9 cellular contexts compared by ENCODE assay signal in the genomic region with DNA sequence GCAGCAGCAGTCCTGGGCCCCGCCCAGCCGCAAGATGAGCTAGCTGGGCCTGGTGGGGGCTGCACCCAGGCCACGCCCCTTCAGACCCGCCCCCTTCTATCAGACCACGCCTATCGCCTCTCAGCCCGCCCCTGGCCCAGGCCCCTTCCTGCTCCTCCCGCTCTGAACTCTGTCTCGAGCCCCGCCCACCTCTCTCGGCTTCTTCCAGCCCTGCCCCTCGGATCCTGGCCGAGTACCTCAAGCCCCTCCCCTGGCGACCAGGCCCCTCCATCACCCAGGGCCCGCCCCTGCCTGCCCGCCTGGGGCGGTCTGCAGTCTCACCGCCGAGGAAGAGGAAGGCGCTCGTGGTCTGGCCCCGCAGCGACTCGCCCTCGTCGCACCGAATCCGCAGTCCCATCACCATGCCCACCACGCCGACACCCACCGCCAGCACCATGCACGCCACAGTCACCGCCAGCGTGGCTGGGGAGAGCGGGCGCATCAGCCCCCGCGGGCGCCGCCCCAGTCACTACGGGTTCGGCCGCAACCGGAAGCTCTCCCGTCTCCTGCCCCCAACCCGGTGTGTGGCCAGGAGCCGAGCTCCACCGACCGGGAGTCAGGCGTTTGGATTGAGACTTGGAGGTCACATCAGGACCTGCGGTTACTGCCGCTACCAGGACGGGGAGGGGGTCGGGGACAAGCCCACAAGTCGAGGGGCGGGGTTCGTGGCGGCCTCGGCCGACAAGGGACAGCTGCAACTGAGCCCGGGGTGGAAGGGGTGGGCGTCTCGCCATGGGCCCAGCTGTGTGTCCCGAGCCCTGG. TPM values are rescaled to one million over a fixed set of nuclear protein-coding genes. Genes with fewer than 3 reads are reported as not detected.
DNase-seq lines count a peak whose midpoint lies in the region; ATAC-seq and TF ChIP-seq lines count a peak whose summit lies in the region.
"Had no signal": no experiment of that assay in that cellular context is flagged by ENCODE, and none has a peak within 500 bp of the region (broad histone marks: within the 10 kb centered on the region; RNA-seq: fewer than 3 reads in every experiment).

No MANE protein-coding gene starts in this region.

- peak; percentile 99 to 100 for DNase-seq in activated T-cell treated with anti-CD3 and anti-CD28 coated beads, Interleukin-2, amount 50 U/mL, for 48 hours
- DNase-seq in stimulated activated CD8-positive, alpha-beta memory T cell treated with anti-CD3 and anti-CD28 coated beads, Interleukin-7, amount 100 ng/mL, for 24 hours (ENCODE audit: low read depth) = peak; percentile 97

- H3K36me3 ChIP-seq in BLaER1 (no peaks in the 10 kb centered on the region), muscle layer of duodenum (ENCODE audit: control insufficient read depth in 1 of 2, insufficient read depth in 2 of 2, low read length in 2 of 2) (no peaks in the 10 kb centered on the region)

- H3K4me2 ChIP-seq in BLaER1 = peak overlapping the region; percentile 100

- peak; percentile 74 for ATAC-seq in GM19328 (IDR thresholded peaks at IDR 0.05; ENCODE audit: unreplicated experiment)
- peak; percentile 42 for ATAC-seq in HG03469 (IDR thresholded peaks at IDR 0.05; ENCODE audit: unreplicated experiment)
- ATAC-seq in esophagus mucosa = peak; percentile 93

- H3K4me3 ChIP-seq in BLaER1 (peak overlapping the region; percentile 83), muscle layer of duodenum (ENCODE audit: low read depth in 1 of 2, low read length in 2 of 2) (peak overlapping the region; percentile 86 to 89)

- H3K9me3 ChIP-seq in BLaER1 (no peaks in the 10 kb centered on the region), muscle layer of duodenum (ENCODE audit: control insufficient read depth in 1 of 2, low read length in 2 of 2) (no peaks in the 10 kb centered on the region)

- H3K9ac ChIP-seq in BLaER1 = peak overlapping the region; percentile 85

- H3K27ac ChIP-seq in BLaER1 = peak overlapping the region; percentile 89
- H3K27ac ChIP-seq in muscle layer of duodenum (ENCODE audit: low read length) = peak overlapping the region; percentile 96

- no peaks in the 10 kb centered on the region for H4K20me1 ChIP-seq in BLaER1

- peaks cover 77% of the 10 kb centered on the region for H3K4me1 ChIP-seq in BLaER1
- H3K4me1 ChIP-seq in muscle layer of duodenum (ENCODE audit: control insufficient read depth in 1 of 2, insufficient read depth in 2 of 2, low read length in 2 of 2) = peaks cover 0 to 24% of the 10 kb centered on the region in 2 donors

- H3K27me3 ChIP-seq in BLaER1 (no peaks in the 10 kb centered on the region), muscle layer of duodenum (ENCODE audit: low read depth, low read length) (no peaks in the 10 kb centered on the region)

TF ChIP-seq in PFSK-1, 5 proteins besides CTCF, POLR2A, EP300 and RAD21:
- TF ChIP-seq, protein P1, sequence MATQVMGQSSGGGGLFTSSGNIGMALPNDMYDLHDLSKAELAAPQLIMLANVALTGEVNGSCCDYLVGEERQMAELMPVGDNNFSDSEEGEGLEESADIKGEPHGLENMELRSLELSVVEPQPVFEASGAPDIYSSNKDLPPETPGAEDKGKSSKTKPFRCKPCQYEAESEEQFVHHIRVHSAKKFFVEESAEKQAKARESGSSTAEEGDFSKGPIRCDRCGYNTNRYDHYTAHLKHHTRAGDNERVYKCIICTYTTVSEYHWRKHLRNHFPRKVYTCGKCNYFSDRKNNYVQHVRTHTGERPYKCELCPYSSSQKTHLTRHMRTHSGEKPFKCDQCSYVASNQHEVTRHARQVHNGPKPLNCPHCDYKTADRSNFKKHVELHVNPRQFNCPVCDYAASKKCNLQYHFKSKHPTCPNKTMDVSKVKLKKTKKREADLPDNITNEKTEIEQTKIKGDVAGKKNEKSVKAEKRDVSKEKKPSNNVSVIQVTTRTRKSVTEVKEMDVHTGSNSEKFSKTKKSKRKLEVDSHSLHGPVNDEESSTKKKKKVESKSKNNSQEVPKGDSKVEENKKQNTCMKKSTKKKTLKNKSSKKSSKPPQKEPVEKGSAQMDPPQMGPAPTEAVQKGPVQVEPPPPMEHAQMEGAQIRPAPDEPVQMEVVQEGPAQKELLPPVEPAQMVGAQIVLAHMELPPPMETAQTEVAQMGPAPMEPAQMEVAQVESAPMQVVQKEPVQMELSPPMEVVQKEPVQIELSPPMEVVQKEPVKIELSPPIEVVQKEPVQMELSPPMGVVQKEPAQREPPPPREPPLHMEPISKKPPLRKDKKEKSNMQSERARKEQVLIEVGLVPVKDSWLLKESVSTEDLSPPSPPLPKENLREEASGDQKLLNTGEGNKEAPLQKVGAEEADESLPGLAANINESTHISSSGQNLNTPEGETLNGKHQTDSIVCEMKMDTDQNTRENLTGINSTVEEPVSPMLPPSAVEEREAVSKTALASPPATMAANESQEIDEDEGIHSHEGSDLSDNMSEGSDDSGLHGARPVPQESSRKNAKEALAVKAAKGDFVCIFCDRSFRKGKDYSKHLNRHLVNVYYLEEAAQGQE (IDR thresholded peaks at IDR 0.05; ENCODE audit: insufficient read depth in 1 of 2, low read depth in 2 of 2, low read length in 2 of 2) = 0 out of 4 replicates have a peak, but pooled peaks of 1 of the 2 experiments have one; percentile 31
- TF ChIP-seq FOXP2 (optimal IDR thresholded peaks at IDR 0.05; ENCODE audit: borderline replicate concordance, extremely low read depth, extremely low read length, insufficient read depth) = no peak
- TF ChIP-seq TAF1 (IDR thresholded peaks at IDR 0.05; ENCODE audit: borderline replicate concordance, insufficient read depth, low read length) = no peak
- TF ChIP-seq POLR2AphosphoS5 (IDR thresholded peaks at IDR 0.05; ENCODE audit: low read depth, low read length) = peak; percentile 85
- no peak for TF ChIP-seq SIN3A (IDR thresholded peaks at IDR 0.05; ENCODE audit: borderline replicate concordance, insufficient read depth, low read length)

RNA-seq across cellular contexts. Expression of a gene that starts 1.0 kb away (rescaled TPM):
- 2.5 TPM for polyA plus RNA-seq in PFSK-1 (2012; ENCODE audit: insufficient read length, low read depth)
- 1.1 TPM for total RNA-seq in esophagus mucosa
- total RNA-seq: subcutaneous adipose tissue had no signal

RNA-seq across cellular contexts. Expression of a gene that starts 1.6 kb away (rescaled TPM):
- polyA plus RNA-seq in PFSK-1 (2012; ENCODE audit: insufficient read length, low read depth) = 192 TPM
- total RNA-seq in esophagus mucosa = 142 TPM

RNA-seq across cellular contexts. Expression of a gene that starts 4.7 kb away (rescaled TPM):
- not detected for polyA plus RNA-seq in PFSK-1 (2012; ENCODE audit: insufficient read length, low read depth)
- total RNA-seq in esophagus mucosa = not detected

RNA-seq across cellular contexts. Expression of a gene that starts 20.0 kb away (rescaled TPM):
- not detected for polyA plus RNA-seq in PFSK-1 (2012; ENCODE audit: insufficient read length, low read depth)
- total RNA-seq in esophagus mucosa = not detected
- total RNA-seq: subcutaneous adipose tissue had no signal

RNA-seq across cellular contexts. Expression of a gene that starts 22.6 kb away (rescaled TPM):
- polyA plus RNA-seq in PFSK-1 (2012; ENCODE audit: insufficient read length, low read depth) = not detected
- not detected for total RNA-seq in esophagus mucosa
- total RNA-seq: subcutaneous adipose tissue had no signal

Comparison
In these comparisons a context has a peak if more than half of its experiments do, and no peak if none do; other contexts are left out.
1. Peak in every context shown above with its lines: DNase-seq, ATAC-seq, H3K4me3 ChIP-seq and H3K27ac ChIP-seq.
2. ATAC-seq: peak in every context shown above with its lines; median percentile 93 in esophagus mucosa; 74 in GM19328; 42 in HG03469.